Comparison of ENCODE assay signal across 12 cellular contexts in genomic region chr3:37737134-37737533, GRCh38.
"Had no signal": no experiment of that assay in that cellular context is flagged by ENCODE, and none has a peak within 500 bp of the region (broad histone marks: within the 10 kb centered on the region; RNA-seq: fewer than 3 reads in every experiment).

No MANE protein-coding gene starts in this region.

- H3K4me3 Mint-ChIP-seq: activated CD4-positive, alpha-beta memory T cell treated with anti-CD3 and anti-CD28 coated beads for 36 hours; mesothelial cell of epicardium; T-helper 2 cell treated with Interferon-gamma antibody and Interleukin-4, amounts not matched to agents 5 μg/mL and 100 μg/mL, for 36 hours had no signal

- H3K36me3 ChIP-seq: breast epithelium, pancreas, uterus had no signal

- H3K4me1 ChIP-seq: breast epithelium, pancreas, uterus had no signal

- H3K27ac Mint-ChIP-seq: activated CD4-positive, alpha-beta memory T cell treated with anti-CD3 and anti-CD28 coated beads for 36 hours; mesothelial cell of epicardium; T-helper 2 cell treated with Interferon-gamma antibody and Interleukin-4, amounts not matched to agents 5 μg/mL and 100 μg/mL, for 36 hours had no signal

- H3K27ac ChIP-seq: breast epithelium, pancreas, uterus had no signal

- H3K9me3 ChIP-seq: breast epithelium, pancreas, uterus had no signal

- H3K4me3 ChIP-seq: breast epithelium, pancreas, uterus had no signal

- H3K36me3 Mint-ChIP-seq: activated CD4-positive, alpha-beta memory T cell treated with anti-CD3 and anti-CD28 coated beads for 36 hours; mesothelial cell of epicardium had no signal

- DNase-seq: activated CD4-positive, alpha-beta memory T cell treated with anti-CD3 and anti-CD28 coated beads for 36 hours; activated CD4-positive, alpha-beta T cell treated with anti-CD3 and anti-CD28 coated beads for 1 hour; activated naive CD4-positive, alpha-beta T cell; aorta; foreskin melanocyte; kidney; pancreas; stimulated activated CD4-positive, alpha-beta T cell treated with anti-CD3 and anti-CD28 coated beads, Interleukin-4, amount 100 ng/mL, for 4 hours; uterus had no signal

- H3K27me3 ChIP-seq: breast epithelium, pancreas, uterus had no signal

- H3K9me3 Mint-ChIP-seq: activated CD4-positive, alpha-beta memory T cell treated with anti-CD3 and anti-CD28 coated beads for 36 hours; mesothelial cell of epicardium; T-helper 2 cell treated with Interferon-gamma antibody and Interleukin-4, amounts not matched to agents 5 μg/mL and 100 μg/mL, for 36 hours had no signal

- ATAC-seq: pancreas had no signal
